In the genomic region with DNA sequence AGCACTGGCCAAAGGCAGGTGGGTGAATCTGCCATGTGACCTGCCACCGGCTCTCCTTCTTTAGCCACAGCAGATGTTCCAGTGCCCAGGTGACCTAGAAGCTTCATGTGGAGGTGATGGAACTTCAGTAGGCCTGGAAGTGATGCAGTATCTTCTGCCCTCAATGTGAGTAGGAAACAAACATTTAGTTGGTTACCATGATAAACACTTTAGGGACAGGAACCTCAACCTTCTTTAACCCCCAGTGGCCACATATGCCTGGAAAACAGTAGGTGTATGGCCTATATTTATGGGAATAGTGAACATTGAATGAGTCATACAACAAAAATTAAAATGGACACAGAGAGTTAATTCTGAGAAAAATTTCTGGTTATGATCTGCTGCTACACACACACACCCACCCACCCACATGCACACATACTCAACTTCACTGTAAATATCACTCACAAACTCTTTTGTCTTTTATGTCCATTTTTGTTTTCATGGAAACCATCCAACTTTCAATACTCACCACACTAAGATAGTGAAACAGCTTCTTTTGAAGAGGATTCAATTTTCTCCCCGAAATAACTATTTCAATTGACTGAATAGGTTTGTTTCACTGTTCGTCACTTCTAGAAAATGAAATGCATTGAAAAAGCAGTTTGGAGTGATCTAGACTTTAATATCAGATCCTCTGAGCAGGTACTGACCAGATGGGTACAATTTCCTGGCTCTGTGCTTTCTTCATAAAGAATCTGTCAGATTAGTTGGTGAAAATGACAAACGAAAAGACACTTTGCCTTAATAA, we compare ENCODE assay signal across 9 cellular contexts.
A peak's percentile ranks its signal among the peaks of the same experiment; 100 is the strongest.
DNase-seq lines count a peak whose midpoint lies in the region; ATAC-seq and TF ChIP-seq lines count a peak whose summit lies in the region.
"Had no signal": no experiment of that assay in that cellular context is flagged by ENCODE, and none has a peak within 500 bp of the region (broad histone marks: within the 10 kb centered on the region; RNA-seq: fewer than 3 reads in every experiment).

No MANE protein-coding gene starts in this region.

- no peaks in the 10 kb centered on the region for H3K36me3 Mint-ChIP-seq in glutamatergic neuron (ENCODE audit: unreplicated experiment)

- peak; percentile 53 for ATAC-seq in GM21526 (IDR thresholded peaks at IDR 0.05; ENCODE audit: low FRiP score, unreplicated experiment)
- peak; percentile 66 for ATAC-seq in HG03565 (IDR thresholded peaks at IDR 0.05; ENCODE audit: unreplicated experiment)

- H3K27me3 Mint-ChIP-seq in glutamatergic neuron (ENCODE audit: unreplicated experiment) = no peaks in the 10 kb centered on the region

- H3K27ac ChIP-seq in caudate nucleus (ENCODE audit: low read depth, low read length) = no peak overlapping the region

- TF ChIP-seq CTCF in GM13976 (IDR thresholded peaks at IDR 0.05; ENCODE audit: borderline replicate concordance, control extremely low read depth, extremely low read depth, insufficient read depth, missing control alignments) = no peak
- TF ChIP-seq CTCF in glutamatergic neuron (IDR thresholded peaks at IDR 0.05; ENCODE audit: partially characterized antibody, unreplicated experiment) = no peak

- peak overlapping the region; percentile 33 for H3K27ac Mint-ChIP-seq in glutamatergic neuron (ENCODE audit: unreplicated experiment)

- DNase-seq in GM13976 (ENCODE audit: low spot score) (peak; percentile 30), glutamatergic neuron (no peak), caudate nucleus (lab: John Stamatoyannopoulos, UW) (no peak), DMS153 (lab: John Stamatoyannopoulos, UW) (no peak), AG08396 (ENCODE audit: low spot score) (no peak)
- no peak for DNase-seq in activated CD4-positive, CD25-positive, alpha-beta regulatory T cell treated with anti-CD3 and anti-CD28 coated beads, Interleukin-2, amount 50 U/mL, for 72 hours
- DNase-seq: NCI-H1105 treated with DMSO at 0.1 percent for 48 hours had no signal

- H3K4me1 Mint-ChIP-seq in glutamatergic neuron (ENCODE audit: low read depth, unreplicated experiment) = peaks cover 35% of the 10 kb centered on the region

- peaks cover 2% of the 10 kb centered on the region for H3K9me3 Mint-ChIP-seq in glutamatergic neuron (ENCODE audit: unreplicated experiment)

- no peak overlapping the region for H3K4me3 Mint-ChIP-seq in glutamatergic neuron (ENCODE audit: unreplicated experiment)

- in situ Hi-C loops in GM13976 (cut with MboI; ENCODE audit: low sequenced_read_pairs, unreplicated experiment) = no loop called here
